29 cellular contexts compared by ENCODE assay signal in the genomic region with DNA sequence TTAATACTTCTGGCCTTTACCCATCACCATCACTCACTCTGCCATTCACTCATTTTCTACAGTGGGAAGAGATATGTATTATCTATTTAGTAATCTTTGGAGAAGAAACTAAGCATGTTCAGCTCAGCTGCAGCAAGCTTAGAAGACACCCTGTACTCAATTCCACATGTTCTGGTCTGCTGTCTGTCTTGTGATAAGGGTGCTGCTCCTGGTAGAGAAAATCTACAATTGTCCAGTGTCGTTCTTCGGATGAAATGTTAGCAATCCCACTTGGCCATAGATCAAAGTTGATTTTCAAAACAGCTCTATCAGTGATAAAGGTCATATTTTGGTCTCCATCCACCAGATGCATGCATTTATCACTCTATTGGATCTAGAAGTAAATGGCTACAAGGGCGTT.
"Had no signal": no experiment of that assay in that cellular context is flagged by ENCODE, and none has a peak within 500 bp of the region (broad histone marks: within the 10 kb centered on the region; RNA-seq: fewer than 3 reads in every experiment).

No MANE protein-coding gene starts in this region.

- H3K27ac Mint-ChIP-seq: dendritic cell treated with granulocyte-macrophage colony-stimulating factor and Interleukin-4, amounts not matched to agents 40 ng/mL and 50 ng/mL, for 4 days; effector memory CD8-positive, alpha-beta T cell; endodermal cell had no signal

- H3K4me3 ChIP-seq: colonic mucosa, coronary artery, dorsolateral prefrontal cortex, esophagus muscularis mucosa, esophagus squamous epithelium, gastrocnemius medialis, gastroesophageal sphincter, heart left ventricle, heart right ventricle had no signal

- DNase-seq: colonic mucosa; cortex of kidney; dermis blood vessel endothelial cell; dorsolateral prefrontal cortex; effector CD4-positive, alpha-beta T cell; effector CD8-positive, alpha-beta T cell; effector memory CD4-positive, alpha-beta T cell; effector memory CD8-positive, alpha-beta T cell; endodermal cell; erythroblast; esophagus squamous epithelium; foreskin fibroblast; foreskin keratinocyte; foreskin melanocyte; gastrocnemius medialis; glutamatergic neuron; head of caudate nucleus; heart left ventricle; heart right ventricle had no signal

- H3K4me1 ChIP-seq: colonic mucosa, esophagus muscularis mucosa, esophagus squamous epithelium, foreskin keratinocyte, gastrocnemius medialis, gastroesophageal sphincter, heart left ventricle, heart right ventricle had no signal

- H3K36me3 ChIP-seq: colonic mucosa, esophagus muscularis mucosa, esophagus squamous epithelium, gastrocnemius medialis, gastroesophageal sphincter, heart left ventricle, heart right ventricle had no signal

- H3K4me1 Mint-ChIP-seq: endodermal cell had no signal

- H3K27me3 ChIP-seq: colonic mucosa, dorsolateral prefrontal cortex, esophagus muscularis mucosa, esophagus squamous epithelium, foreskin keratinocyte, gastrocnemius medialis, gastroesophageal sphincter, heart left ventricle, heart right ventricle had no signal

- FAIRE-seq: colon, endometrium, endothelial cell of umbilical vein, frontal cortex had no signal

- ATAC-seq: effector memory CD8-positive, alpha-beta T cell; esophagus mucosa; foreskin keratinocyte; gastrocnemius medialis; gastroesophageal sphincter; heart left ventricle; heart right ventricle had no signal

- H3K27me3 Mint-ChIP-seq: dendritic cell treated with granulocyte-macrophage colony-stimulating factor and Interleukin-4, amounts not matched to agents 40 ng/mL and 50 ng/mL, for 4 days; effector memory CD8-positive, alpha-beta T cell had no signal

- H3K9me3 ChIP-seq: colonic mucosa, esophagus muscularis mucosa, esophagus squamous epithelium, gastrocnemius medialis, gastroesophageal sphincter had no signal

- H3K27ac ChIP-seq: colonic mucosa, coronary artery, dorsolateral prefrontal cortex, epithelial cell of prostate, esophagus muscularis mucosa, esophagus squamous epithelium, foreskin keratinocyte, gastrocnemius medialis, gastroesophageal sphincter, heart left ventricle, heart right ventricle had no signal

- H3K4me3 Mint-ChIP-seq: dendritic cell treated with granulocyte-macrophage colony-stimulating factor and Interleukin-4, amounts not matched to agents 40 ng/mL and 50 ng/mL, for 4 days; effector memory CD8-positive, alpha-beta T cell; endodermal cell had no signal
